Comparison of ENCODE assay signal across 9 cellular contexts in the genomic region with DNA sequence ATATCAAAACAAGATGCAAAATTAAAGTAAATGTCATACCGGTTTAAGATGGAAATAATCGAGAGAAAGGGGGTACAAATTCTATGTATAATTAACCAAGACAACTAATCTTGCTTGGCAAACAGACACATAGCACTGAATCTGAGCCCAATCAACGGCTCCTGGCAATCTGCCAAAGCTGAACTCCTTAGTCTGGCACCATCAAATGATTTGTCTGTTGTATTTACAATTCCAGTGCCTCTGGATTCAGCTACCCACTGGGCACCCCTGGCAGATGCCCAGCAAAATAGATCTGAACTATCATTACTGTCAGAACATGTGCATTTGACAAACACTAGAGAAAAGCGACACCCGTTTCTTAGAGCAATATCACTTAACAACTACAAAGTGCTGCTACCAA. TPM values are rescaled to one million over a fixed set of nuclear protein-coding genes. Genes with fewer than 3 reads are reported as not detected.
DNase-seq lines count a peak whose midpoint lies in the region; ATAC-seq and TF ChIP-seq lines count a peak whose summit lies in the region.
"Had no signal": no experiment of that assay in that cellular context is flagged by ENCODE, and none has a peak within 500 bp of the region (broad histone marks: within the 10 kb centered on the region; RNA-seq: fewer than 3 reads in every experiment).

No MANE protein-coding gene starts in this region.

- no peak overlapping the region for H3K4me3 Mint-ChIP-seq in CD4-positive, alpha-beta T cell
- H3K4me3 Mint-ChIP-seq: activated CD8-positive, alpha-beta memory T cell treated with anti-CD3 and anti-CD28 coated beads, Interleukin-2, amount 10 ng/mL, durations not matched to agents 7 days and 5 days had no signal

- intact Hi-C loops in CD4-positive, alpha-beta T cell (cut with DNase I, micrococcal nuclease) = no loop called here

- H3K9ac ChIP-seq in stomach smooth muscle (ENCODE audit: low read length in 2 of 2) = no peak overlapping the region

- H3K36me3 Mint-ChIP-seq in CD4-positive, alpha-beta T cell (ENCODE audit: low read depth) = no peaks in the 10 kb centered on the region

- H3K36me3 ChIP-seq in stomach smooth muscle (ENCODE audit: control insufficient read depth in 2 of 2, insufficient read depth in 2 of 2, low read length in 2 of 2) = peaks cover 0 to 6% of the 10 kb centered on the region in 2 donors
- no peaks in the 10 kb centered on the region for H3K36me3 ChIP-seq in effector memory CD4-positive, alpha-beta T cell (ENCODE audit: control insufficient read depth, insufficient read depth, low read length)

- DNase-seq in M059J (ENCODE audit: low read depth) (peak; percentile 47), NCI-H345 (lab: John Stamatoyannopoulos, UW) (peak; percentile 97), erythroblast (lab: John Stamatoyannopoulos, UW) (peak; percentile 36 to 40), inferior parietal cortex (ENCODE audit: extremely low spot score) (no peak)
- no peak for DNase-seq in CD4-positive, alpha-beta T cell
- DNase-seq in effector memory CD4-positive, alpha-beta T cell = no peak
- DNase-seq: activated CD8-positive, alpha-beta memory T cell treated with anti-CD3 and anti-CD28 coated beads, Interleukin-2, amount 10 ng/mL, durations not matched to agents 7 days and 5 days had no signal

- CTCF ChIA-PET in CD4-positive, alpha-beta T cell (lab: Charles Lee) = no interaction called here

- no peak overlapping the region for H3K27ac Mint-ChIP-seq in CD4-positive, alpha-beta T cell
- H3K27ac Mint-ChIP-seq: activated CD8-positive, alpha-beta memory T cell treated with anti-CD3 and anti-CD28 coated beads, Interleukin-2, amount 10 ng/mL, durations not matched to agents 7 days and 5 days had no signal

- H3K4me1 ChIP-seq in stomach smooth muscle (ENCODE audit: control insufficient read depth, insufficient read depth, low read length) = peaks cover 54% of the 10 kb centered on the region
- no peaks in the 10 kb centered on the region for H3K4me1 ChIP-seq in effector memory CD4-positive, alpha-beta T cell (ENCODE audit: control insufficient read depth, insufficient read depth, low read length, poor library complexity, severe bottlenecking)

- H3K9me3 ChIP-seq in stomach smooth muscle (ENCODE audit: control insufficient read depth in 2 of 2, low read length in 2 of 2) = no peaks in the 10 kb centered on the region
- H3K9me3 ChIP-seq in CD4-positive, alpha-beta T cell (ENCODE audit: control insufficient read depth, low read length) = no peaks in the 10 kb centered on the region
- no peaks in the 10 kb centered on the region for H3K9me3 ChIP-seq in effector memory CD4-positive, alpha-beta T cell (ENCODE audit: control insufficient read depth, low read length)

- peak overlapping the region; percentile 13 for H3K27ac ChIP-seq in stomach smooth muscle (ENCODE audit: low read length)
- H3K27ac ChIP-seq in CD4-positive, alpha-beta T cell (ENCODE audit: low read depth, low read length) = no peak overlapping the region
- no peak overlapping the region for H3K27ac ChIP-seq in effector memory CD4-positive, alpha-beta T cell (ENCODE audit: insufficient read depth, low read length, poor library complexity, severe bottlenecking)
- H3K27ac ChIP-seq: SK-N-MC had no signal

- TF ChIP-seq CTCF in CD4-positive, alpha-beta T cell (IDR thresholded peaks at IDR 0.05) = no peak

- peak overlapping the region in 1 of 2 donors; percentile 44 for H3K4me3 ChIP-seq in stomach smooth muscle (ENCODE audit: low read length in 2 of 2)
- no peak overlapping the region for H3K4me3 ChIP-seq in effector memory CD4-positive, alpha-beta T cell (ENCODE audit: insufficient read depth, low read depth, low read length, poor library complexity, severe bottlenecking)
- H3K4me3 ChIP-seq: SK-N-MC had no signal

- POLR2A ChIA-PET in CD4-positive, alpha-beta T cell (lab: Charles Lee) = no interaction called here

- ATAC-seq in CD4-positive, alpha-beta T cell (ENCODE audit: poor library complexity) = no peak
- ATAC-seq: activated CD8-positive, alpha-beta memory T cell treated with anti-CD3 and anti-CD28 coated beads, Interleukin-2, amount 10 ng/mL, durations not matched to agents 7 days and 5 days had no signal

- peaks cover 10% of the 10 kb centered on the region for H3K4me1 Mint-ChIP-seq in CD4-positive, alpha-beta T cell (ENCODE audit: low read depth)

- peaks cover 5% of the 10 kb centered on the region for H3K27me3 Mint-ChIP-seq in CD4-positive, alpha-beta T cell

- no peaks in the 10 kb centered on the region for H3K27me3 ChIP-seq in stomach smooth muscle (ENCODE audit: control insufficient read depth in 1 of 2, insufficient read depth in 2 of 2, low read length in 2 of 2)
- no peaks in the 10 kb centered on the region for H3K27me3 ChIP-seq in CD4-positive, alpha-beta T cell (ENCODE audit: control insufficient read depth, insufficient read depth, low read length)
- no peaks in the 10 kb centered on the region for H3K27me3 ChIP-seq in effector memory CD4-positive, alpha-beta T cell (replicated peaks; ENCODE audit: control insufficient read depth, insufficient read depth, low read length, poor library complexity, severe bottlenecking)

- TF ChIP-seq POLR2A in erythroblast (IDR thresholded peaks at IDR 0.05; ENCODE audit: low read length) = no peak

- no peaks in the 10 kb centered on the region for H3K9me3 Mint-ChIP-seq in CD4-positive, alpha-beta T cell

RNA-seq across cellular contexts. Expression of a gene that starts 7.8 kb away (rescaled TPM):
- 22.2 and 30.1 TPM in 2 replicates for total RNA-seq in M059J (2014; rRNA removed; shearing (Covaris generic))
- 1 to 10 TPM; 1.1 to 1.3 TPM for total RNA-seq in CD4-positive, alpha-beta T cell

Comparison
In these comparisons a context has a peak if more than half of its experiments do, and no peak if none do; other contexts are left out.
1. DNase-seq: peak in M059J (single experiment), NCI-H345 (single experiment) and erythroblast (2 of 2); none in inferior parietal cortex (single experiment), CD4-positive, alpha-beta T cell (0 of 10) and effector memory CD4-positive, alpha-beta T cell (0 of 3).